ENCODE assay signal across 1 cellular context in genomic region chr20:62820208-62820961, GRCh38.
TF ChIP-seq lines count a peak whose summit lies in the region.

No MANE protein-coding gene starts in this region.

TF ChIP-seq in HepG2, 621 proteins besides CTCF, POLR2A, EP300 and RAD21 (continued from another document and continues in another):
- TF ChIP-seq HMGXB3 (CRISPR knock-in tag; IDR thresholded peaks at IDR 0.05; ENCODE audit: borderline replicate concordance) (no peak), ZNF792 (CRISPR knock-in tag; IDR thresholded peaks at IDR 0.05) (no peak), ZNF564 (CRISPR knock-in tag; IDR thresholded peaks at IDR 0.05) (no peak), KLF11 (CRISPR knock-in tag; IDR thresholded peaks at IDR 0.05) (no peak), KLF6 (CRISPR knock-in tag; IDR thresholded peaks at IDR 0.05) (no peak), GZF1 (CRISPR knock-in tag; IDR thresholded peaks at IDR 0.05) (no peak), ZNF3 (CRISPR knock-in tag; IDR thresholded peaks at IDR 0.05) (no peak), RFX3 (CRISPR knock-in tag; IDR thresholded peaks at IDR 0.05) (no peak), ZNF710 (CRISPR knock-in tag; IDR thresholded peaks at IDR 0.05; ENCODE audit: borderline replicate concordance) (no peak), ZNF644 (CRISPR knock-in tag; IDR thresholded peaks at IDR 0.05; ENCODE audit: low read depth) (no peak), PTBP1 (IDR thresholded peaks at IDR 0.05; ENCODE audit: low read depth, low read length, poor library complexity, severe bottlenecking) (peak; percentile 1), RFX5 (IDR thresholded peaks at IDR 0.05; ENCODE audit: low read depth, low read length) (no peak), ATF3 (CRISPR knock-in tag; IDR thresholded peaks at IDR 0.05) (no peak), ZNF30 (CRISPR knock-in tag; IDR thresholded peaks at IDR 0.05) (no peak), ZNF7 (CRISPR knock-in tag; IDR thresholded peaks at IDR 0.05) (no peak), ZNF142 (CRISPR knock-in tag; IDR thresholded peaks at IDR 0.05) (no peak), HOXA3 (CRISPR knock-in tag; IDR thresholded peaks at IDR 0.05) (no peak), ZFX (CRISPR knock-in tag; IDR thresholded peaks at IDR 0.05; ENCODE audit: low read depth) (0 out of 2 replicates have a peak, but pooled peaks have one; percentile 5), ZNF382 (CRISPR knock-in tag; IDR thresholded peaks at IDR 0.05; ENCODE audit: borderline replicate concordance) (no peak), ZNF160 (CRISPR knock-in tag; IDR thresholded peaks at IDR 0.05) (no peak), MED1 (CRISPR knock-in tag; IDR thresholded peaks at IDR 0.05) (no peak), ZNF451 (CRISPR knock-in tag; IDR thresholded peaks at IDR 0.05) (no peak), ZNF292 (CRISPR knock-in tag; IDR thresholded peaks at IDR 0.05; ENCODE audit: borderline replicate concordance, low read depth) (no peak), ZSCAN25 (CRISPR knock-in tag; IDR thresholded peaks at IDR 0.05) (no peak), KAT7 (CRISPR knock-in tag; IDR thresholded peaks at IDR 0.05; ENCODE audit: borderline replicate concordance) (no peak), ZBTB34 (CRISPR knock-in tag; IDR thresholded peaks at IDR 0.05) (no peak), ZNF777 (CRISPR knock-in tag; IDR thresholded peaks at IDR 0.05) (peak; percentile 55), PAWR (CRISPR knock-in tag; IDR thresholded peaks at IDR 0.05; ENCODE audit: borderline replicate concordance) (no peak), ZNF773 (CRISPR knock-in tag; IDR thresholded peaks at IDR 0.05; ENCODE audit: borderline replicate concordance) (0 out of 2 replicates have a peak, but pooled peaks have one; percentile 58), ZNF17 (CRISPR knock-in tag; IDR thresholded peaks at IDR 0.05) (no peak), ZNF205 (CRISPR knock-in tag; IDR thresholded peaks at IDR 0.05) (no peak), ZNF18 (CRISPR knock-in tag; IDR thresholded peaks at IDR 0.05; ENCODE audit: insufficient replicate concordance) (no peak), ESRRA (CRISPR knock-in tag; IDR thresholded peaks at IDR 0.05; ENCODE audit: low read depth) (no peak), BCL6 (CRISPR knock-in tag; IDR thresholded peaks at IDR 0.05) (no peak), HOXD1 (CRISPR knock-in tag; IDR thresholded peaks at IDR 0.05) (peak; percentile 47; the same call in 1 of the 2 replicates), BORCS8-MEF2B (CRISPR knock-in tag; IDR thresholded peaks at IDR 0.05) (no peak), HMG20B (CRISPR knock-in tag; conservative IDR thresholded peaks at IDR 0.05) (no peak), ZBTB38 (CRISPR knock-in tag; IDR thresholded peaks at IDR 0.05) (0 out of 2 replicates have a peak, but pooled peaks have one; percentile 32), TAF15 (IDR thresholded peaks at IDR 0.05; ENCODE audit: low read depth, low read length, poor library complexity, severe bottlenecking) (no peak), EZH2 (conservative IDR thresholded peaks at IDR 0.05; ENCODE audit: low read depth, low read length) (no peak), CEBPB (IDR thresholded peaks at IDR 0.05; ENCODE audit: borderline replicate concordance, low read depth, low read length) (no peak), NRL (CRISPR knock-in tag; IDR thresholded peaks at IDR 0.05; ENCODE audit: borderline replicate concordance) (peak; percentile 9; the same call in 1 of the 2 replicates), ZBTB7A (CRISPR knock-in tag; IDR thresholded peaks at IDR 0.05) (0 out of 2 replicates have a peak, but pooled peaks have one; percentile 40), ELF1 (CRISPR knock-in tag; IDR thresholded peaks at IDR 0.05) (no peak), KLF9 (CRISPR knock-in tag; IDR thresholded peaks at IDR 0.05; ENCODE audit: low read depth) (no peak), STAT5B (CRISPR knock-in tag; IDR thresholded peaks at IDR 0.05) (no peak), THRA (CRISPR knock-in tag; IDR thresholded peaks at IDR 0.05; ENCODE audit: borderline replicate concordance) (no peak), AGO2 (optimal IDR thresholded peaks at IDR 0.05; ENCODE audit: low read depth, low read length) (peak; percentile 86), ELF4 (CRISPR knock-in tag; IDR thresholded peaks at IDR 0.05; ENCODE audit: borderline replicate concordance) (no peak), ZNF574 (CRISPR knock-in tag; IDR thresholded peaks at IDR 0.05) (no peak)
